In genomic region chr4:164192844-164193243, GRCh38 we compare ENCODE assay signal across 23 cellular contexts.
"Had no signal": no experiment of that assay in that cellular context is flagged by ENCODE, and none has a peak within 500 bp of the region (broad histone marks: within the 10 kb centered on the region; RNA-seq: fewer than 3 reads in every experiment).

No MANE protein-coding gene starts in this region.

- DNase-seq: colonic mucosa; effector memory CD8-positive, alpha-beta T cell; gastrocnemius medialis; head of caudate nucleus; mesenchymal stem cell; midbrain; naive thymus-derived CD4-positive, alpha-beta T cell; stimulated activated CD4-positive, alpha-beta T cell treated with anti-CD3 and anti-CD28 coated beads, Interleukin-12 subunit alpha, Interleukin-12 subunit beta, amount 100 ng/mL, for 4 hours; stimulated activated CD4-positive, alpha-beta T cell treated with anti-CD3 and anti-CD28 coated beads, Interleukin-1b, Interleukin-23, amount 100 ng/mL, for 48 hours; stimulated activated CD4-positive, alpha-beta T cell treated with anti-CD3 and anti-CD28 coated beads, Interleukin-4, amount 100 ng/mL, for 1 hour; stimulated activated CD8-positive, alpha-beta memory T cell treated with anti-CD3 and anti-CD28 coated beads, Interleukin-4, amount 100 ng/mL, for 48 hours; stimulated activated naive CD4-positive, alpha-beta T cell; stimulated activated naive CD8-positive, alpha-beta T cell treated with anti-CD3 and anti-CD28 coated beads, Interleukin-15, amount 100 ng/mL, for 72 hours; transverse colon; upper lobe of right lung; uterus had no signal

- H3K36me3 ChIP-seq: colonic mucosa, gastrocnemius medialis, neural progenitor cell, prostate gland, right atrium auricular region, suprapubic skin, transverse colon, upper lobe of right lung, uterus had no signal

- H3K9ac ChIP-seq: neural progenitor cell had no signal

- H2AFZ ChIP-seq: neural progenitor cell had no signal

- H3K27ac ChIP-seq: colonic mucosa, gastrocnemius medialis, neural progenitor cell, prostate gland, right atrium auricular region, suprapubic skin, transverse colon, upper lobe of right lung, uterus had no signal

- H3K4me2 ChIP-seq: neural progenitor cell, smooth muscle cell had no signal

- H3K4me1 ChIP-seq: colonic mucosa, gastrocnemius medialis, neural progenitor cell, prostate gland, right atrium auricular region, suprapubic skin, transverse colon, upper lobe of right lung, uterus had no signal

- H3K9me3 ChIP-seq: colonic mucosa, gastrocnemius medialis, prostate gland, right atrium auricular region, suprapubic skin, transverse colon, upper lobe of right lung, uterus had no signal

- ATAC-seq: effector memory CD8-positive, alpha-beta T cell; gastrocnemius medialis; left lobe of liver; naive thymus-derived CD4-positive, alpha-beta T cell; sciatic nerve; stimulated activated naive CD8-positive, alpha-beta T cell treated with anti-CD3 and anti-CD28 coated beads, Interleukin-15, amount 100 ng/mL, for 72 hours; upper lobe of right lung had no signal

- H3K27me3 ChIP-seq: colonic mucosa, gastrocnemius medialis, neural progenitor cell, right atrium auricular region, suprapubic skin, transverse colon, upper lobe of right lung, uterus had no signal

- H3K4me3 ChIP-seq: colonic mucosa, gastrocnemius medialis, neural progenitor cell, prostate gland, right atrium auricular region, smooth muscle cell, suprapubic skin, transverse colon, upper lobe of right lung, uterus had no signal
